ENCODE assay signal across 10 cellular contexts in genomic region chr10:96958071-96958470, GRCh38.
"Had no signal": no experiment of that assay in that cellular context is flagged by ENCODE, and none has a peak within 500 bp of the region (broad histone marks: within the 10 kb centered on the region; RNA-seq: fewer than 3 reads in every experiment).

No MANE protein-coding gene starts in this region.

- H3K4me3 Mint-ChIP-seq: HFFc6, IgD-negative memory B cell had no signal

- H3K4me2 ChIP-seq: KMS-11 had no signal

- H3K27ac Mint-ChIP-seq: HFFc6, IgD-negative memory B cell had no signal

- H3K4me1 Mint-ChIP-seq: IgD-negative memory B cell had no signal

- H3K9ac ChIP-seq: GM23248, KMS-11 had no signal

- DNase-seq: GM23248, GOT3, H7, HCEC 1CT, HFFc6, KBM-7 had no signal

- H3K4me3 ChIP-seq: GM23248 had no signal

- H3K27me3 Mint-ChIP-seq: IgD-negative memory B cell had no signal

- H3K27ac ChIP-seq: GM23248, KMS-11 had no signal

- H2AFZ ChIP-seq: GM23248 had no signal

- FAIRE-seq: HepG2, HTR-8/SVneo had no signal

- H3K9me3 Mint-ChIP-seq: HFFc6, IgD-negative memory B cell had no signal
